In genomic region chr9:21265421-21266189, GRCh38 we compare ENCODE assay signal across 1 cellular context.
TF ChIP-seq lines count a peak whose summit lies in the region.

No MANE protein-coding gene starts in this region.

TF ChIP-seq in GM23338, 12 proteins besides CTCF, POLR2A, EP300 and RAD21:
- TF ChIP-seq ZNF114 (CRISPR knock-in tag; IDR thresholded peaks at IDR 0.05) (no peak), STAT1 (IDR thresholded peaks at IDR 0.05; ENCODE audit: unreplicated experiment) (no peak)
